In the genomic region with DNA sequence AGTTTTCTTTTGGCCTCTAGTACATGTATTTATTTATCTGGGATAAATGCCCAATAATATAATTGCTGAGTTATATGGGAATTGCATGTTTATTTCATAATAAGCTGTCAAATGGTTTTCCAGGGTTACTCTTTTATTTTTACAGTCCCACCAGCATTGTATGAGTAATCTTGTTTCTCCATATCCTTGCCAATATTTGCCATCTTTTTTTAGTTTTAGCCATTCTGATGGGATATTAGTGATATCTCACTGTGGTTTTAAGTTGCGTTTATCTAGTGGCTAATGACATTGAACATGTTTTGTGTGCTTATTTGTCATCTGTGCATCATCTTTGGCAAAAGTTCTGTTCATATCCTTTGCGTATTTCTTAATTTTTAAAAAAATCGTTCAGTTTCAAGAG, we compare ENCODE assay signal across 2 cellular contexts.
A peak's percentile ranks its signal among the peaks of the same experiment; 100 is the strongest.
TF ChIP-seq lines count a peak whose summit lies in the region.

No MANE protein-coding gene starts in this region.

TF ChIP-seq in SK-N-SH, 30 proteins besides CTCF, POLR2A, EP300 and RAD21:
- TF ChIP-seq CHD2 (IDR thresholded peaks at IDR 0.05; ENCODE audit: low read length, partially characterized antibody): no peak
- no peak for TF ChIP-seq YY1 (IDR thresholded peaks at IDR 0.05; ENCODE audit: low read depth)
- peak; percentile 15; the same call in 1 of the 2 replicates for TF ChIP-seq FOXM1 (IDR thresholded peaks at IDR 0.05; ENCODE audit: low read depth)
- TF ChIP-seq EZH2phosphoT487 (IDR thresholded peaks at IDR 0.05; ENCODE audit: borderline replicate concordance, low read depth): no peak
- TF ChIP-seq RCOR1 (IDR thresholded peaks at IDR 0.05; ENCODE audit: low read length): no peak
- TF ChIP-seq, protein P1, sequence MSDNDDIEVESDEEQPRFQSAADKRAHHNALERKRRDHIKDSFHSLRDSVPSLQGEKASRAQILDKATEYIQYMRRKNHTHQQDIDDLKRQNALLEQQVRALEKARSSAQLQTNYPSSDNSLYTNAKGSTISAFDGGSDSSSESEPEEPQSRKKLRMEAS (IDR thresholded peaks at IDR 0.05; ENCODE audit: low read depth): no peak
- TF ChIP-seq TCF12 (IDR thresholded peaks at IDR 0.05): peak; percentile 87
- peak; percentile 26; the same call in 1 of the 2 replicates for TF ChIP-seq TEAD4 (IDR thresholded peaks at IDR 0.05; ENCODE audit: borderline replicate concordance, insufficient read depth)
- TF ChIP-seq FOSL2 (IDR thresholded peaks at IDR 0.05; ENCODE audit: borderline replicate concordance, low read depth): no peak
- peak; percentile 59 for TF ChIP-seq JUND (IDR thresholded peaks at IDR 0.05)
- no peak for TF ChIP-seq RFX5 (IDR thresholded peaks at IDR 0.05; ENCODE audit: low read length)
- TF ChIP-seq POLR2AphosphoS5 (IDR thresholded peaks at IDR 0.05; ENCODE audit: low read depth, low read length): 0 out of 2 replicates have a peak, but pooled peaks have one; percentile 20
- 0 out of 2 replicates have a peak, but pooled peaks have one; percentile 15 for TF ChIP-seq MEF2A (IDR thresholded peaks at IDR 0.05; ENCODE audit: borderline replicate concordance, low read depth)
- TF ChIP-seq NFIC (IDR thresholded peaks at IDR 0.05; ENCODE audit: borderline replicate concordance): peak; percentile 74
- TF ChIP-seq TAF1 (IDR thresholded peaks at IDR 0.05; ENCODE audit: borderline replicate concordance, low read depth, low read length): no peak
- no peak for TF ChIP-seq MXI1 (IDR thresholded peaks at IDR 0.05; ENCODE audit: low read depth, low read length)
- TF ChIP-seq, protein P2, sequence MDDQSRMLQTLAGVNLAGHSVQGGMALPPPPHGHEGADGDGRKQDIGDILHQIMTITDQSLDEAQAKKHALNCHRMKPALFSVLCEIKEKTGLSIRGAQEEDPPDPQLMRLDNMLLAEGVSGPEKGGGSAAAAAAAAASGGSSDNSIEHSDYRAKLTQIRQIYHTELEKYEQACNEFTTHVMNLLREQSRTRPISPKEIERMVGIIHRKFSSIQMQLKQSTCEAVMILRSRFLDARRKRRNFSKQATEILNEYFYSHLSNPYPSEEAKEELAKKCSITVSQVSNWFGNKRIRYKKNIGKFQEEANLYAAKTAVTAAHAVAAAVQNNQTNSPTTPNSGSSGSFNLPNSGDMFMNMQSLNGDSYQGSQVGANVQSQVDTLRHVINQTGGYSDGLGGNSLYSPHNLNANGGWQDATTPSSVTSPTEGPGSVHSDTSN (IDR thresholded peaks at IDR 0.05): peak; percentile 72

TF ChIP-seq in endothelial cell of umbilical vein, 7 proteins besides CTCF, POLR2A, EP300 and RAD21:
- no peak for TF ChIP-seq MYC (IDR thresholded peaks at IDR 0.05; ENCODE audit: low read depth, low read length)
- TF ChIP-seq GATA2 (IDR thresholded peaks at IDR 0.05; ENCODE audit: insufficient read depth, insufficient read length, low read depth, low read length): peak; percentile 38
- TF ChIP-seq POLR2AphosphoS5 (IDR thresholded peaks at IDR 0.05; ENCODE audit: insufficient read depth, low read depth, low read length): no peak
- no peak for TF ChIP-seq EZH2 (IDR thresholded peaks at IDR 0.05; ENCODE audit: borderline replicate concordance, low read depth, low read length, severe bottlenecking)
- peak; percentile 40 for TF ChIP-seq FOS (IDR thresholded peaks at IDR 0.05; ENCODE audit: borderline replicate concordance, insufficient read depth, low read length)
- TF ChIP-seq, protein P1 (IDR thresholded peaks at IDR 0.05; ENCODE audit: insufficient read depth, insufficient read length): no peak
- TF ChIP-seq JUN (IDR thresholded peaks at IDR 0.05; ENCODE audit: borderline replicate concordance, insufficient read depth, insufficient read length, low read depth): no peak
